In genomic region chr2:130828461-130828860, GRCh38 we compare ENCODE assay signal across 2 cellular contexts.
TF ChIP-seq lines count a peak whose summit lies in the region.

No MANE protein-coding gene starts in this region.

TF ChIP-seq in Ishikawa, 13 proteins besides CTCF, POLR2A, EP300 and RAD21 (continued from another document):
- TF ChIP-seq, protein P1, sequence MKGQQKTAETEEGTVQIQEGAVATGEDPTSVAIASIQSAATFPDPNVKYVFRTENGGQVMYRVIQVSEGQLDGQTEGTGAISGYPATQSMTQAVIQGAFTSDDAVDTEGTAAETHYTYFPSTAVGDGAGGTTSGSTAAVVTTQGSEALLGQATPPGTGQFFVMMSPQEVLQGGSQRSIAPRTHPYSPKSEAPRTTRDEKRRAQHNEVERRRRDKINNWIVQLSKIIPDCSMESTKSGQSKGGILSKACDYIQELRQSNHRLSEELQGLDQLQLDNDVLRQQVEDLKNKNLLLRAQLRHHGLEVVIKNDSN (IDR thresholded peaks at IDR 0.05): peak; percentile 35; the same call in 1 of the 2 replicates

TF ChIP-seq in H1, 55 proteins besides CTCF, POLR2A, EP300 and RAD21 (continued from another document):
- no peak for TF ChIP-seq ZNF274 (IDR thresholded peaks at IDR 0.05; ENCODE audit: borderline replicate concordance, extremely low read depth, low read length)
- TF ChIP-seq NANOG (IDR thresholded peaks at IDR 0.05; ENCODE audit: insufficient read depth, low read depth, low read length, poor library complexity, severe bottlenecking): no peak
